8 cellular contexts compared by ENCODE assay signal in genomic region chr2:220533485-220533884, GRCh38.
DNase-seq lines count a peak whose midpoint lies in the region; ATAC-seq and TF ChIP-seq lines count a peak whose summit lies in the region.

No MANE protein-coding gene starts in this region.

- no peaks in the 10 kb centered on the region for H4K20me1 ChIP-seq in PC-9 (ENCODE audit: insufficient read depth)

- no peaks in the 10 kb centered on the region for H3K79me2 ChIP-seq in PC-9 (ENCODE audit: low read depth)

- no peaks in the 10 kb centered on the region for H3K9me3 ChIP-seq in HEK293 (ENCODE audit: control insufficient read depth, insufficient read depth, low read depth, low read length)
- H3K9me3 ChIP-seq in PC-9 (ENCODE audit: insufficient read depth, low read depth) = peaks cover 19% of the 10 kb centered on the region
- no peaks in the 10 kb centered on the region for H3K9me3 ChIP-seq in upper lobe of right lung

- TF ChIP-seq CTCF in GM13977 (IDR thresholded peaks at IDR 0.05; ENCODE audit: extremely low read depth, insufficient read depth, missing control alignments) (no peak), HEK293 (tag by site-specific recombination; IDR thresholded peaks at IDR 0.05) (no peak), PC-9 (conservative IDR thresholded peaks at IDR 0.05) (peak; percentile 67), upper lobe of right lung (IDR thresholded peaks at IDR 0.05) (no peak)

- peak; percentile 14 for DNase-seq in GM13977 (ENCODE audit: low spot score)
- peak; percentile 47 to 94 for DNase-seq in PC-9
- peak; percentile 35 for DNase-seq in hepatic stellate cell (ENCODE audit: low spot score)
- no peak for DNase-seq in left ventricle myocardium superior
- no peak for DNase-seq in upper lobe of right lung
- no peak for DNase-seq in central memory CD4-positive, alpha-beta T cell
- no peak for DNase-seq in stimulated activated CD4-positive, alpha-beta T cell treated with anti-CD3 and anti-CD28 coated beads, Interleukin-4, amount 100 ng/mL, for 4 hours

- POLR2A ChIA-PET in HEK293 (lab: Yijun Ruan, JAX) (no interaction called here), PC-9 (lab: Charles Lee; ENCODE audit: unreplicated experiment) (interaction anchor here (0.6 kb wide), 1 partner anchor 1038 kb away, joined by 7 read pairs; no protein-coding TSS in a partner anchor)

- peaks cover 10% of the 10 kb centered on the region; the same call in 1 of the 2 replicates for H3F3A ChIP-seq in PC-9 (ENCODE audit: insufficient read depth, low read depth)

- no peaks in the 10 kb centered on the region for H3K36me3 ChIP-seq in HEK293 (ENCODE audit: control insufficient read depth in 2 of 2, insufficient read depth in 1 of 2, low read length in 2 of 2)
- H3K36me3 ChIP-seq in PC-9 (ENCODE audit: low read depth) = 0 out of 2 replicates have a peak, but pooled peaks cover 9% of the 10 kb centered on the region
- no peaks in the 10 kb centered on the region for H3K36me3 ChIP-seq in upper lobe of right lung

- H3K4me2 ChIP-seq in PC-9 = 0 out of 2 replicates have a peak overlapping the region, but pooled peaks have one; percentile 1

- ATAC-seq in left ventricle myocardium superior (no peak), upper lobe of right lung (no peak)

- in situ Hi-C loops in GM13977 (cut with MboI; ENCODE audit: low pct_unique_long_range_greater_than_20kb, low sequenced_read_pairs, unreplicated experiment) = no loop called here

- H2AFZ ChIP-seq in PC-9 = no peak overlapping the region

- BruUV-seq in PC-9 (replicated peaks; lab: Mats Ljungman, UMichigan) = no TSS peak

- CTCF ChIA-PET in HEK293 (lab: Yijun Ruan, JAX) (interaction anchor here (0.6 to 1.2 kb wide), 6 partner anchors 9 to 571 kb away, joined by 3 to 4 read pairs (median 3); no protein-coding TSS in a partner anchor), PC-9 (lab: Charles Lee) (interaction anchor here (0.6 kb wide), 1 partner anchor 789 kb away, joined by 3 read pairs; no protein-coding TSS in a partner anchor)

- intact Hi-C loops in PC-9 (cut with micrococcal nuclease; ENCODE audit: unreplicated experiment) (no loop called here), left ventricle myocardium superior (cut with micrococcal nuclease) (no loop called here), upper lobe of right lung (cut with DNase I) (no loop called here)

- H3K4me1 ChIP-seq in HEK293 (ENCODE audit: control insufficient read depth, insufficient read depth, low read length) (no peaks in the 10 kb centered on the region), PC-9 (replicated peaks; ENCODE audit: insufficient read depth) (peaks cover 18% of the 10 kb centered on the region), upper lobe of right lung (no peaks in the 10 kb centered on the region)

- H3K27ac ChIP-seq in HEK293 (ENCODE audit: extremely low read depth, low read depth, low read length) (no peak overlapping the region), PC-9 (peak overlapping the region; percentile 57), upper lobe of right lung (no peak overlapping the region)

- no peaks in the 10 kb centered on the region for H3K9me2 ChIP-seq in PC-9 (ENCODE audit: insufficient read depth)

- H3K4me3 ChIP-seq in HEK293 (ENCODE audit: low read depth, low read length) = no peak overlapping the region
- H3K4me3 ChIP-seq in PC-9 = no peak overlapping the region
- H3K4me3 ChIP-seq in upper lobe of right lung = no peak overlapping the region

- H3K27me3 ChIP-seq in PC-9 (ENCODE audit: insufficient read depth, low read depth) (no peaks in the 10 kb centered on the region), upper lobe of right lung (no peaks in the 10 kb centered on the region)

TF ChIP-seq in HEK293, 187 proteins besides CTCF, POLR2A, EP300 and RAD21:
- TF ChIP-seq SALL2 (tag by site-specific recombination; IDR thresholded peaks at IDR 0.05; ENCODE audit: borderline replicate concordance) (no peak), OSR2 (tag by site-specific recombination; IDR thresholded peaks at IDR 0.05) (peak; percentile 51), ZNF660 (tag by site-specific recombination; IDR thresholded peaks at IDR 0.05) (no peak), TRIM28 (IDR thresholded peaks at IDR 0.05; ENCODE audit: borderline replicate concordance, low read length) (peak; percentile 72; the same call in 1 of the 2 replicates), SETDB1 (IDR thresholded peaks at IDR 0.05; ENCODE audit: insufficient read length, low read length) (peak; percentile 88)
TF ChIP-seq in HEK293: peak in this region for 3.

Comparison
In these comparisons a context has a peak if more than half of its experiments do, and no peak if none do; other contexts are left out.
1. DNase-seq: peak in GM13977 (single experiment), PC-9 (2 of 2) and hepatic stellate cell (single experiment); none in left ventricle myocardium superior (single experiment), upper lobe of right lung (single experiment), central memory CD4-positive, alpha-beta T cell (single experiment) and stimulated activated CD4-positive, alpha-beta T cell treated with anti-CD3 and anti-CD28 coated beads, Interleukin-4, amount 100 ng/mL, for 4 hours (0 of 2).